In the genomic region with DNA sequence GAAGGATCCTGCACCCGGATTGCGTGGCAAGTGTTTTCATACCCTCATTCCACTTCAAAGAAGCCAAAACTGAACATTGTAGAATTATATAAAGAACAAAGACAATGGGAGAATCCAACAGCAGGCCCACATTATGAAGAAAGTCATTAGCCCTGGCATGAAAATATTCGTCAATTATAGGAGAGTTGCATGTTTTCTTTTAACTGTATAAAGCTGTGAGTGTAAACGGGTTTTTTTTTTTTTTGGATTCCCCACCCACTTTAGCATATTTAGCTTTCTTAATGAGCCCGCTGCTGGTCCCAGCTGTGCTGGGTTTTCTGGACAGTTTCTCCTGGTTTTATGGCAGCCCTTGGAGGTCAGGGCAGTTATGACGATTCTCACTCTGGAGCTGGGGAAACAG, we compare ENCODE assay signal across 15 cellular contexts.
"Had no signal": no experiment of that assay in that cellular context is flagged by ENCODE, and none has a peak within 500 bp of the region (broad histone marks: within the 10 kb centered on the region; RNA-seq: fewer than 3 reads in every experiment).

No MANE protein-coding gene starts in this region.

- H3K4me3 ChIP-seq: left ventricle myocardium inferior, prostate gland, skin epidermis, upper lobe of left lung had no signal

- H3K4me1 Mint-ChIP-seq: activated naive CD8-positive, alpha-beta T cell treated with anti-CD3 and anti-CD28 coated beads, Interleukin-2, amount 10 ng/mL, durations not matched to agents 7 days and 5 days; memory B cell had no signal

- H3K9me3 ChIP-seq: prostate gland, upper lobe of left lung had no signal

- H3K4me3 Mint-ChIP-seq: activated naive CD8-positive, alpha-beta T cell treated with anti-CD3 and anti-CD28 coated beads, Interleukin-2, amount 10 ng/mL, durations not matched to agents 7 days and 5 days; memory B cell; nephron; T-helper 2 cell treated with Interferon-gamma antibody and Interleukin-4, amounts not matched to agents 5 μg/mL and 100 μg/mL, for 36 hours had no signal

- DNase-seq: activated naive CD4-positive, alpha-beta T cell; activated naive CD8-positive, alpha-beta T cell treated with anti-CD3 and anti-CD28 coated beads, Interleukin-2, amount 10 ng/mL, durations not matched to agents 7 days and 5 days; brain microvascular endothelial cell; effector CD8-positive, alpha-beta T cell; left ventricle myocardium inferior; occipital lobe; right cardiac atrium; stimulated activated CD4-positive, alpha-beta T cell treated with anti-CD3 and anti-CD28 coated beads, Interleukin-4, amount 100 ng/mL, for 24 hours; stimulated activated naive CD4-positive, alpha-beta T cell; upper lobe of left lung had no signal

- H3K27ac ChIP-seq: brain microvascular endothelial cell, left ventricle myocardium inferior, prostate gland, upper lobe of left lung had no signal

- H3K27ac Mint-ChIP-seq: activated naive CD8-positive, alpha-beta T cell treated with anti-CD3 and anti-CD28 coated beads, Interleukin-2, amount 10 ng/mL, durations not matched to agents 7 days and 5 days; memory B cell; nephron; T-helper 2 cell treated with Interferon-gamma antibody and Interleukin-4, amounts not matched to agents 5 μg/mL and 100 μg/mL, for 36 hours had no signal

- H3K36me3 Mint-ChIP-seq: activated naive CD8-positive, alpha-beta T cell treated with anti-CD3 and anti-CD28 coated beads, Interleukin-2, amount 10 ng/mL, durations not matched to agents 7 days and 5 days had no signal

- H3K4me1 ChIP-seq: left ventricle myocardium inferior, prostate gland, upper lobe of left lung had no signal

- H3K36me3 ChIP-seq: brain microvascular endothelial cell, left ventricle myocardium inferior, prostate gland, upper lobe of left lung had no signal

- H3K9me3 Mint-ChIP-seq: activated naive CD8-positive, alpha-beta T cell treated with anti-CD3 and anti-CD28 coated beads, Interleukin-2, amount 10 ng/mL, durations not matched to agents 7 days and 5 days; T-helper 2 cell treated with Interferon-gamma antibody and Interleukin-4, amounts not matched to agents 5 μg/mL and 100 μg/mL, for 36 hours had no signal
